ENCODE assay signal across 25 cellular contexts in genomic region chr2:162115076-162115475, GRCh38. TPM values are rescaled to one million over a fixed set of nuclear protein-coding genes. Genes with fewer than 3 reads are reported as not detected.
DNase-seq lines count a peak whose midpoint lies in the region; ATAC-seq, FAIRE-seq and TF ChIP-seq lines count a peak whose summit lies in the region.
"Had no signal": no experiment of that assay in that cellular context is flagged by ENCODE, and none has a peak within 500 bp of the region (broad histone marks: within the 10 kb centered on the region; RNA-seq: fewer than 3 reads in every experiment).

No MANE protein-coding gene starts in this region.

- H3K4me1 ChIP-seq in ACC112 (ENCODE audit: control insufficient read depth, insufficient read depth, low read length, unreplicated experiment) (peaks cover 55% of the 10 kb centered on the region), Caco-2 (peaks cover 55% of the 10 kb centered on the region)

- intact Hi-C loops in Caco-2 (cut with micrococcal nuclease; ENCODE audit: unreplicated experiment), result no loop called here

- H3K79me2 ChIP-seq in ACC112 (ENCODE audit: control insufficient read depth, insufficient read depth, low read length, unreplicated experiment), result no peaks in the 10 kb centered on the region

- H3K36me3 Mint-ChIP-seq in Caco-2 (ENCODE audit: insufficient read depth, unreplicated experiment), result peaks cover 9% of the 10 kb centered on the region
- H3K36me3 Mint-ChIP-seq: CD8-positive, alpha-beta T cell had no signal

- no TSS peak for BruUV-seq in Caco-2 (replicated peaks; lab: Mats Ljungman, UMichigan)

- peaks cover 25% of the 10 kb centered on the region for H3K4me1 Mint-ChIP-seq in Caco-2 (ENCODE audit: low read depth, unreplicated experiment)
- H3K4me1 Mint-ChIP-seq: B cell had no signal

- no peaks in the 10 kb centered on the region for H3K27me3 ChIP-seq in ACC112 (ENCODE audit: insufficient read depth, low read length)
- no peaks in the 10 kb centered on the region for H3K27me3 ChIP-seq in Caco-2 (replicated peaks; ENCODE audit: control insufficient read depth, insufficient read depth, low read length)
- H3K27me3 ChIP-seq: BLaER1 treated with 17β-estradiol and CSF1 and Interleukin-3, amounts not matched to agents 10 nM and 100 nM had no signal

- POLR2A ChIA-PET in Caco-2 (lab: Charles Lee), result no interaction called here

- H3K36me3 ChIP-seq in ACC112 (ENCODE audit: insufficient read depth, low read length) (0 out of 2 replicates have a peak, but pooled peaks cover 9% of the 10 kb centered on the region), Caco-2 (ENCODE audit: control insufficient read depth, insufficient read depth, low read length) (no peaks in the 10 kb centered on the region)
- H3K36me3 ChIP-seq: BLaER1 treated with 17β-estradiol and CSF1 and Interleukin-3, amounts not matched to agents 10 nM and 100 nM had no signal

- H3K9me3 ChIP-seq in Caco-2, result peaks cover 16% of the 10 kb centered on the region

- H3K27me3 Mint-ChIP-seq in Caco-2 (ENCODE audit: insufficient read depth, unreplicated experiment), result no peaks in the 10 kb centered on the region
- H3K27me3 Mint-ChIP-seq: CD4-positive, alpha-beta T cell had no signal

- H3K27ac Mint-ChIP-seq in Caco-2 (ENCODE audit: unreplicated experiment), result peak overlapping the region; percentile 82
- H3K27ac Mint-ChIP-seq: B cell; CD4-positive, alpha-beta T cell; CD8-positive, alpha-beta T cell had no signal

- H3K4me3 ChIP-seq in ACC112 (ENCODE audit: low read depth, low read length) (no peak overlapping the region), Caco-2 (ENCODE audit: low read depth, low read length) (no peak overlapping the region)
- H3K4me3 ChIP-seq: BLaER1 treated with 17β-estradiol and CSF1 and Interleukin-3, amounts not matched to agents 10 nM and 100 nM had no signal

- H3K9me3 Mint-ChIP-seq in Caco-2 (ENCODE audit: unreplicated experiment), result peaks cover 12% of the 10 kb centered on the region

- CTCF ChIA-PET in Caco-2 (lab: Charles Lee), result no interaction called here

- H3K4me3 Mint-ChIP-seq in Caco-2 (ENCODE audit: unreplicated experiment), result no peak overlapping the region
- H3K4me3 Mint-ChIP-seq: B cell; CD4-positive, alpha-beta T cell; CD8-positive, alpha-beta T cell had no signal

- FAIRE-seq in TTC549 (lab: Jason Lieb, UNC) (peak; percentile 31), colon (lab: Jason Lieb, UNC) (peak; percentile 41)
- FAIRE-seq: GM12891 had no signal

- no peak overlapping the region for H2AFZ ChIP-seq in ACC112 (ENCODE audit: low read length, unreplicated experiment)

- no peak for TF ChIP-seq CTCF in Caco-2 (IDR thresholded peaks at IDR 0.05; ENCODE audit: insufficient read depth in 1 of 2, low read depth in 1 of 2, low read length in 1 of 2, severe bottlenecking in 1 of 2, unreplicated experiment in 1 of 2)

- ATAC-seq in GM18907 (IDR thresholded peaks at IDR 0.05; ENCODE audit: unreplicated experiment) (no peak), HG02678 (IDR thresholded peaks at IDR 0.05; ENCODE audit: unreplicated experiment) (no peak)
- ATAC-seq: CD8-positive, alpha-beta T cell had no signal

- no peak for DNase-seq in Caco-2
- no peak for DNase-seq in GDM1 (lab: John Stamatoyannopoulos, UW)
- no peak for DNase-seq in NCI-H748 (lab: John Stamatoyannopoulos, UW; ENCODE audit: unreplicated experiment)
- DNase-seq: 8988T; AML-193; CD4-positive, alpha-beta T cell; CD8-positive, alpha-beta T cell; DMS 273 treated with DMSO at 0.1 percent for 48 hours; DMS153; DMS53; DMS79; DND-41; GF-D8 had no signal

- H3K27ac ChIP-seq in ACC112 (ENCODE audit: low read depth, low read length), result peak overlapping the region; percentile 24; the same call in 1 of the 2 replicates
- H3K27ac ChIP-seq: C4-2B had no signal

RNA-seq across cellular contexts. Expression of gene GCG, which starts 37.0 kb away (rescaled TPM):
- total RNA-seq in Caco-2 (2022), result not detected in 2 replicates
- total RNA-seq: A673; B cell; CD4-positive, alpha-beta T cell; CD8-positive, alpha-beta T cell; Daoy; G401 had no signal

RNA-seq across cellular contexts. Expression of gene DPP4, which starts 41.1 kb away (rescaled TPM):
- 190 and 199 TPM in 2 replicates for total RNA-seq in Caco-2 (2022)
- total RNA-seq: G401 had no signal
